In the genomic region with DNA sequence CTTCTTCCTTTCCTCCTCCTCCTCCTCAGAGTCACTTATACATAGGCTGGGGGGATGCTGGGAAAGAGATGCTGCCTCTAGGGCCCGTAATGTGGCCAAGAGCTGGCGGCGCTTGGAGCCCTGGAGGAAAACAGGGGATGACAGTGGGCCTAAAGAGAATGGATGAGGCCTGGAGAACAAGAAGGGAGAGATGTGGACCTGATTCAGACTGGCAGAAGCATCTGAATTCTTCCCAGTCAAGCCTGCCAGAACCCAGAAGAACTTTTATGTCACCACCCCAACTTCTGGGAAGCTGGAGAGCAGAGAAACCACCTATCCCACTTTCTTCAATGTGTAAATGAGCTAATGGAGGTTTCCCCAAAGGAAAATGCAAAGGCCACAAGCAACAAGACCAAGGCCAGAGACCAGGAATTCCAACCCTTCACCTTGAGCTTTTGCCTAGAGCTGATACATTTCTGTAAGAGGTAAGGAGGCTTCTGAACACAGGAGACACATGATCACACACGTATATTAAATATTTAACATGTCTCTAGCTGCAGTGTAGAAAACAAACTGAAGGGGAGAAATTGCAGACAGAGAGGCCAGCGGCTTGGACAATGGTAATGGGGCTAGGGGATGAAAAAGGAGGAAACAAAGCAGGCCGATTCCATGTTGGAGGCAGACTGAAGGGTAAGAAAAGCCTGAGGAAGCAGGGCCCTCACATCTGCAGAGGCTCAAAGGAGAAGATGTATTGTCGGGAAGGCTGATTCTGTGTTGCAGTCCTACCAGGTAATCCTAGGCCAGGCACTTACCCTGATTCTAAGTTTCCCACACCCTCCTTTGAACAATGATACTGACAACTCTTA, we compare ENCODE assay signal across 8 cellular contexts. TPM values are rescaled to one million over a fixed set of nuclear protein-coding genes. Genes with fewer than 3 reads are reported as not detected.
DNase-seq lines count a peak whose midpoint lies in the region; ATAC-seq and TF ChIP-seq lines count a peak whose summit lies in the region.

No MANE protein-coding gene starts in this region.

- no peaks in the 10 kb centered on the region for H3K27me3 Mint-ChIP-seq in GM23338 (ENCODE audit: insufficient read depth, low read depth, poor library complexity)

- peak overlapping the region; percentile 87 for H3K9ac ChIP-seq in SU-DHL-6 (ENCODE audit: low read length)
- H3K9ac ChIP-seq in skeletal muscle tissue (ENCODE audit: low read depth in 1 of 3, low read length in 3 of 3), result peak overlapping the region; percentile 92 to 98 (median 95)

- 66% methylated on average over 7 of the region's 7 CpGs for WGBS in hepatocyte (ENCODE audit: low lambda C conversion rate, missing lambda C conversion rate)

- H3K4me3 Mint-ChIP-seq in GM23338, result no peak overlapping the region

- no peaks in the 10 kb centered on the region for H3K9me3 Mint-ChIP-seq in GM23338
- H3K9me3 Mint-ChIP-seq in activated naive CD4-positive, alpha-beta T cell treated with anti-CD3 and anti-CD28 coated beads, Interleukin-2, amount 50 U/mL, for 72 hours, result no peaks in the 10 kb centered on the region

- H3K27ac ChIP-seq in GM23338 (ENCODE audit: low read depth), result no peak overlapping the region
- peak overlapping the region; percentile 40 for H3K27ac ChIP-seq in SU-DHL-6 (ENCODE audit: low read depth, low read length)
- H3K27ac ChIP-seq in hepatocyte, result peak overlapping the region; percentile 98
- peak overlapping the region; percentile 95 for H3K27ac ChIP-seq in skeletal muscle tissue (ENCODE audit: low read depth, low read length)

- H3K27me3 ChIP-seq in GM23338 (ENCODE audit: insufficient read depth), result no peaks in the 10 kb centered on the region
- no peaks in the 10 kb centered on the region for H3K27me3 ChIP-seq in SU-DHL-6 (ENCODE audit: low read length)
- H3K27me3 ChIP-seq in hepatocyte, result no peaks in the 10 kb centered on the region
- no peaks in the 10 kb centered on the region for H3K27me3 ChIP-seq in skeletal muscle tissue (ENCODE audit: control insufficient read depth in 3 of 3, insufficient read depth in 3 of 3, low read length in 3 of 3)

- peaks cover 16% of the 10 kb centered on the region; the same call in 2 of the 3 replicates for H3K4me1 Mint-ChIP-seq in GM23338

- no peaks in the 10 kb centered on the region for H3K9me2 ChIP-seq in GM23338 (ENCODE audit: insufficient read depth)
- H3K9me2 ChIP-seq in SU-DHL-6 (replicated peaks; ENCODE audit: insufficient read depth, low read length), result no peaks in the 10 kb centered on the region
- H3K9me2 ChIP-seq in hepatocyte (replicated peaks; ENCODE audit: insufficient read depth), result no peaks in the 10 kb centered on the region

- no peaks in the 10 kb centered on the region; the same call in 1 of the 2 replicates for H4K20me1 ChIP-seq in GM23338 (replicated peaks; ENCODE audit: insufficient read depth)
- H4K20me1 ChIP-seq in SU-DHL-6 (ENCODE audit: low read depth, low read length), result no peaks in the 10 kb centered on the region; the same call in 1 of the 2 replicates
- H4K20me1 ChIP-seq in hepatocyte (ENCODE audit: insufficient read depth, poor library complexity, severe bottlenecking), result no peaks in the 10 kb centered on the region

- ATAC-seq in GM23338, result no peak
- ATAC-seq in activated naive CD4-positive, alpha-beta T cell treated with anti-CD3 and anti-CD28 coated beads, Interleukin-2, amount 50 U/mL, for 72 hours, result no peak
- no peak for ATAC-seq in HG02610 (IDR thresholded peaks at IDR 0.05; ENCODE audit: unreplicated experiment)

- H2AFZ ChIP-seq in GM23338, result no peak overlapping the region
- H2AFZ ChIP-seq in SU-DHL-6 (ENCODE audit: low read depth, low read length, severe bottlenecking), result no peak overlapping the region
- H2AFZ ChIP-seq in hepatocyte, result no peak overlapping the region

- peaks cover 43% of the 10 kb centered on the region for H3K79me2 ChIP-seq in GM23338 (replicated peaks; ENCODE audit: insufficient read depth)
- peaks cover 68% of the 10 kb centered on the region for H3K79me2 ChIP-seq in SU-DHL-6 (ENCODE audit: insufficient read depth, low read length)
- peaks cover 68% of the 10 kb centered on the region for H3K79me2 ChIP-seq in hepatocyte

- H3K9me3 ChIP-seq in SU-DHL-6 (ENCODE audit: insufficient read depth, low read length) (no peaks in the 10 kb centered on the region), hepatocyte (ENCODE audit: low read depth) (no peaks in the 10 kb centered on the region), skeletal muscle tissue (ENCODE audit: control insufficient read depth in 3 of 3, low read length in 3 of 3) (no peaks in the 10 kb centered on the region)

- peaks cover 25% of the 10 kb centered on the region for H3K36me3 Mint-ChIP-seq in GM23338 (ENCODE audit: low read depth)
- H3K36me3 Mint-ChIP-seq in activated naive CD4-positive, alpha-beta T cell treated with anti-CD3 and anti-CD28 coated beads, Interleukin-2, amount 50 U/mL, for 72 hours, result peaks cover 5 to 27% of the 10 kb centered on the region in 2 donors

- peaks cover 17% of the 10 kb centered on the region for H3K4me1 ChIP-seq in GM23338 (ENCODE audit: insufficient read depth)
- peaks cover 37% of the 10 kb centered on the region for H3K4me1 ChIP-seq in hepatocyte (ENCODE audit: insufficient read depth)
- peaks cover 40 to 58% (median 46%) of the 10 kb centered on the region in 3 donors for H3K4me1 ChIP-seq in skeletal muscle tissue (ENCODE audit: control insufficient read depth in 3 of 3, insufficient read depth in 3 of 3, low read length in 3 of 3)

- H3K4me3 ChIP-seq in GM23338 (peak overlapping the region; percentile 100), SU-DHL-6 (ENCODE audit: insufficient read depth, low read length, poor library complexity, severe bottlenecking) (peak overlapping the region; percentile 93), hepatocyte (peak overlapping the region; percentile 80), skeletal muscle tissue (ENCODE audit: low read length in 3 of 3) (peak overlapping the region; percentile 92 to 97 (median 93))

- H3K4me2 ChIP-seq in GM23338, result peak overlapping the region; percentile 90
- peak overlapping the region; percentile 72 for H3K4me2 ChIP-seq in SU-DHL-6 (ENCODE audit: low read depth, low read length, poor library complexity, severe bottlenecking)
- H3K4me2 ChIP-seq in hepatocyte, result peak overlapping the region; percentile 96

- TF ChIP-seq CTCF in GM23338 (conservative IDR thresholded peaks at IDR 0.05; ENCODE audit: low read depth in 2 of 2) (no peak), SU-DHL-6 (IDR thresholded peaks at IDR 0.05; ENCODE audit: insufficient read depth, low read length, poor library complexity, severe bottlenecking) (no peak), hepatocyte (IDR thresholded peaks at IDR 0.05; ENCODE audit: poor library complexity) (no peak)

- DNase-seq in GM23338 (ENCODE audit: low spot score) (no peak), hepatocyte (ENCODE audit: low spot score) (no peak), NCI-H524 treated with DMSO at 0.1 percent for 48 hours (lab: John Stamatoyannopoulos, UW) (no peak), OCI-M2 (lab: John Stamatoyannopoulos, UW; ENCODE audit: unreplicated experiment) (no peak)
- DNase-seq in activated naive CD4-positive, alpha-beta T cell treated with anti-CD3 and anti-CD28 coated beads, Interleukin-2, amount 50 U/mL, for 72 hours (ENCODE audit: low spot score in 2 of 2), result no peak

- H3K36me3 ChIP-seq in GM23338 (ENCODE audit: insufficient read depth), result peaks cover 6% of the 10 kb centered on the region; the same call in 1 of the 2 replicates
- peaks cover 10% of the 10 kb centered on the region; the same call in 1 of the 2 replicates for H3K36me3 ChIP-seq in SU-DHL-6 (ENCODE audit: low read length)
- H3K36me3 ChIP-seq in hepatocyte (replicated peaks; ENCODE audit: insufficient read depth, low read depth), result no peaks in the 10 kb centered on the region
- peaks cover 38 to 40% (median 38%) of the 10 kb centered on the region in 3 donors for H3K36me3 ChIP-seq in skeletal muscle tissue (ENCODE audit: control insufficient read depth in 3 of 3, insufficient read depth in 3 of 3, low read length in 3 of 3)

- H3K27ac Mint-ChIP-seq in GM23338, result no peak overlapping the region
- peak overlapping the region in 1 of 2 donors; percentile 65 for H3K27ac Mint-ChIP-seq in activated naive CD4-positive, alpha-beta T cell treated with anti-CD3 and anti-CD28 coated beads, Interleukin-2, amount 50 U/mL, for 72 hours

- H3F3A ChIP-seq in GM23338 (replicated peaks; ENCODE audit: low read depth), result peaks cover 6% of the 10 kb centered on the region; the same call in 1 of the 2 replicates
- peaks cover 10% of the 10 kb centered on the region; the same call in 1 of the 2 replicates for H3F3A ChIP-seq in SU-DHL-6 (ENCODE audit: insufficient read depth)

RNA-seq across cellular contexts. Expression of a gene that starts 1.1 kb away (rescaled TPM):
- 7.4 and 9.8 TPM in 2 replicates for total RNA-seq in GM23338 (2014; rRNA removed; shearing (Covaris generic))
- polyA plus RNA-seq in GM23338 (2016; fragmentation: Nextera tagmentation; extraction: Ambion mirVana), result 13.5 and 13.7 TPM in 2 replicates
- 15.3 and 18.0 TPM in 2 replicates for total RNA-seq in hepatocyte
- 26.1 and 27.8 TPM in 2 replicates for polyA plus RNA-seq in hepatocyte
- 9.4 TPM for total RNA-seq in skeletal muscle tissue
- 10 to 100 TPM; 24.9 to 38.3 TPM for total RNA-seq in activated naive CD4-positive, alpha-beta T cell treated with anti-CD3 and anti-CD28 coated beads, Interleukin-2, amount 50 U/mL, for 72 hours

RNA-seq across cellular contexts. Expression of a gene that starts 1.3 kb away (rescaled TPM):
- 75.1 and 91.0 TPM in 2 replicates for total RNA-seq in GM23338 (2014; rRNA removed; shearing (Covaris generic))
- 62.6 and 64.5 TPM in 2 replicates for polyA plus RNA-seq in GM23338 (2016; fragmentation: Nextera tagmentation; extraction: Ambion mirVana)
- total RNA-seq in hepatocyte, result 110 and 114 TPM in 2 replicates
- polyA plus RNA-seq in hepatocyte, result 126 and 135 TPM in 2 replicates
- total RNA-seq in skeletal muscle tissue, result 106 TPM
- 10 to 100 TPM; 72.1 to 99.7 TPM for total RNA-seq in activated naive CD4-positive, alpha-beta T cell treated with anti-CD3 and anti-CD28 coated beads, Interleukin-2, amount 50 U/mL, for 72 hours

RNA-seq across cellular contexts. Expression of a gene that starts 9.7 kb away (rescaled TPM):
- 102 and 108 TPM in 2 replicates for total RNA-seq in GM23338 (2014; rRNA removed; shearing (Covaris generic))
- polyA plus RNA-seq in GM23338 (2016; fragmentation: Nextera tagmentation; extraction: Ambion mirVana), result 253 and 277 TPM in 2 replicates
- total RNA-seq in hepatocyte, result 29.5 and 33.3 TPM in 2 replicates
- polyA plus RNA-seq in hepatocyte, result 248 and 295 TPM in 2 replicates
- total RNA-seq in skeletal muscle tissue, result 19.8 TPM
- total RNA-seq in activated naive CD4-positive, alpha-beta T cell treated with anti-CD3 and anti-CD28 coated beads, Interleukin-2, amount 50 U/mL, for 72 hours, result 100 to 1,000 TPM in 1 of 2 donors, 10 to 100 TPM in 1; 95.3 to 166 TPM

RNA-seq across cellular contexts. Expression of a gene that starts 16.9 kb away (rescaled TPM):
- total RNA-seq in GM23338 (2014; rRNA removed; shearing (Covaris generic)), result 49.7 and 73.5 TPM in 2 replicates
- polyA plus RNA-seq in GM23338 (2016; fragmentation: Nextera tagmentation; extraction: Ambion mirVana) (18.7 and 21.7 TPM in 2 replicates), hepatocyte (170 and 185 TPM in 2 replicates)
- total RNA-seq in hepatocyte (68.4 and 105 TPM in 2 replicates), skeletal muscle tissue (15.7 TPM)
- 10 to 100 TPM; 54.7 to 67.4 TPM for total RNA-seq in activated naive CD4-positive, alpha-beta T cell treated with anti-CD3 and anti-CD28 coated beads, Interleukin-2, amount 50 U/mL, for 72 hours

RNA-seq across cellular contexts. Expression of a gene that starts 53.3 kb away (rescaled TPM):
- 16.5 and 20.7 TPM in 2 replicates for total RNA-seq in GM23338 (2014; rRNA removed; shearing (Covaris generic))
- polyA plus RNA-seq in GM23338 (2016; fragmentation: Nextera tagmentation; extraction: Ambion mirVana) (1.9 and 2.3 TPM in 2 replicates), hepatocyte (6.3 and 8.0 TPM in 2 replicates)
- total RNA-seq in hepatocyte (8.5 and 15.2 TPM in 2 replicates), skeletal muscle tissue (39.1 TPM)
- 1 to 10 TPM in 1 of 2 donors, under 1 TPM in 1; 0.82 to 2.1 TPM for total RNA-seq in activated naive CD4-positive, alpha-beta T cell treated with anti-CD3 and anti-CD28 coated beads, Interleukin-2, amount 50 U/mL, for 72 hours
